25 cellular contexts compared by ENCODE assay signal in the genomic region with DNA sequence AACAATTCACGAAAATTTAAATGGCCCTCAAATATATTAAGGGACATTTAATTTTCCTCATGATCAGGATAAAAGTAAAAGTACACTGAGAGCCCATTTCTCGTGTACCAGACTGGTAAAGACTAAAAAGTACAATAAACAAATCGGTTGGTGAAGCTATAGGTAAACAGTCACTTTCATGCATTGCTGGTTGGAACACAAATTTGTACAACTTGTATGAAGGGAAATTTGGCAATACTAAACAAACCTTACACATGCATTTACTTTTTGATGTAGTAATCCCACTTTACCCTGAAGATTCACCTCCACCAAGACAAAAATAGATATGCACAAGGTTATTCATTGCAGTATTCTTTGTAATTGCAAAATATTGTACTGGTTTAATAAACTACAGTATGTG. TPM values are rescaled to one million over a fixed set of nuclear protein-coding genes. Genes with fewer than 3 reads are reported as not detected.
DNase-seq lines count a peak whose midpoint lies in the region; ATAC-seq, FAIRE-seq and TF ChIP-seq lines count a peak whose summit lies in the region.
"Had no signal": no experiment of that assay in that cellular context is flagged by ENCODE, and none has a peak within 500 bp of the region (broad histone marks: within the 10 kb centered on the region; RNA-seq: fewer than 3 reads in every experiment).

No MANE protein-coding gene starts in this region.

- no peak for TF ChIP-seq CTCF in WTC11 (IDR thresholded peaks at IDR 0.05)
- no peak for TF ChIP-seq CTCF in kidney (IDR thresholded peaks at IDR 0.05; ENCODE audit: borderline replicate concordance, extremely low read depth, insufficient read depth)
- no peak for TF ChIP-seq CTCF in HepG2 (CRISPR knock-in tag; IDR thresholded peaks at IDR 0.05)
- no peak for TF ChIP-seq CTCF in right lobe of liver (IDR thresholded peaks at IDR 0.05)
- no peak for TF ChIP-seq CTCF in GM13976 (IDR thresholded peaks at IDR 0.05; ENCODE audit: borderline replicate concordance, control extremely low read depth, extremely low read depth, insufficient read depth, missing control alignments)
- TF ChIP-seq CTCF in GM20000 (IDR thresholded peaks at IDR 0.05; ENCODE audit: extremely low read depth, missing control alignments): no peak

- H3K27me3 ChIP-seq in HepG2 (ENCODE audit: control insufficient read depth in 1 of 2, insufficient read depth in 2 of 2, low read length in 2 of 2) (no peaks in the 10 kb centered on the region), right lobe of liver (no peaks in the 10 kb centered on the region), GM23248 (replicated peaks; ENCODE audit: insufficient read depth) (no peaks in the 10 kb centered on the region)

- no peaks in the 10 kb centered on the region for H3F3A ChIP-seq in GM23248 (ENCODE audit: insufficient read depth)

- H3K9me2 ChIP-seq in GM23248 (ENCODE audit: insufficient read depth): no peaks in the 10 kb centered on the region

- no peaks in the 10 kb centered on the region for H3K36me3 Mint-ChIP-seq in WTC11
- H3K36me3 Mint-ChIP-seq: CD8-positive, alpha-beta T cell had no signal

- H3K9me3 Mint-ChIP-seq in WTC11: no peaks in the 10 kb centered on the region
- H3K9me3 Mint-ChIP-seq: CD4-positive, alpha-beta T cell; CD8-positive, alpha-beta T cell had no signal

- no peaks in the 10 kb centered on the region for H3K27me3 Mint-ChIP-seq in WTC11 (ENCODE audit: low read depth)
- H3K27me3 Mint-ChIP-seq: CD4-positive, alpha-beta T cell had no signal

- no peaks in the 10 kb centered on the region for H4K20me1 ChIP-seq in HepG2 (ENCODE audit: insufficient read depth, low read length)
- H4K20me1 ChIP-seq in GM23248 (ENCODE audit: insufficient read depth): no peaks in the 10 kb centered on the region
- H4K20me1 ChIP-seq: BLaER1 treated with 17β-estradiol and CSF1 and Interleukin-3, amounts not matched to agents 10 nM and 100 nM had no signal

- intact Hi-C loops in kidney (cut with DNase I): no loop called here
- intact Hi-C loops in HepG2 (cut with micrococcal nuclease; ENCODE audit: unreplicated experiment): no loop called here
- intact Hi-C loops in right lobe of liver (cut with DNase I): no loop called here

- CTCF ChIA-PET in WTC11 (lab: Charles Lee): no interaction called here
- CTCF ChIA-PET in HepG2 (lab: Yijun Ruan, JAX; ENCODE audit: low intra/inter-chr PET ratio, low total read pairs): no interaction called here

- FAIRE-seq in kidney (lab: Jason Lieb, UNC) (peak; percentile 23), HepG2 (lab: Jason Lieb, UNC) (no peak)
- FAIRE-seq: A204.1, GM12878, GM12892 had no signal

- H3K27ac ChIP-seq in kidney (ENCODE audit: low read depth in 2 of 2, low read length in 2 of 2) (no peak overlapping the region), HepG2 (ENCODE audit: extremely low read length, insufficient read depth, low read length) (peak overlapping the region; percentile 56), right lobe of liver (peak overlapping the region in 2 of 3 donors; percentile 21 to 35), GM23248 (no peak overlapping the region)
- H3K27ac ChIP-seq: BLaER1 treated with 17β-estradiol and CSF1 and Interleukin-3, amounts not matched to agents 10 nM and 100 nM; C4-2B had no signal

- H3K9ac ChIP-seq in kidney (ENCODE audit: low read length in 2 of 2) (no peak overlapping the region), HepG2 (ENCODE audit: insufficient read depth, low read depth, low read length) (no peak overlapping the region; the same call in 1 of the 2 replicates), GM23248 (no peak overlapping the region)
- H3K9ac ChIP-seq: BLaER1 treated with 17β-estradiol and CSF1 and Interleukin-3, amounts not matched to agents 10 nM and 100 nM had no signal

- peak overlapping the region; percentile 37; the same call in 1 of the 2 replicates for H3K4me2 ChIP-seq in HepG2 (ENCODE audit: low read depth, low read length)
- no peak overlapping the region for H3K4me2 ChIP-seq in GM23248 (ENCODE audit: unreplicated experiment)
- H3K4me2 ChIP-seq: BLaER1 treated with 17β-estradiol and CSF1 and Interleukin-3, amounts not matched to agents 10 nM and 100 nM had no signal

- no peak for TF ChIP-seq RAD21 in HepG2 (CRISPR knock-in tag; IDR thresholded peaks at IDR 0.05)

- H3K36me3 ChIP-seq in kidney (ENCODE audit: control insufficient read depth in 1 of 2, insufficient read depth in 2 of 2, low read length in 2 of 2) (no peaks in the 10 kb centered on the region), HepG2 (replicated peaks in 1 of 2; ENCODE audit: control insufficient read depth in 1 of 2, insufficient read depth in 2 of 2, low read length in 2 of 2) (no peaks in the 10 kb centered on the region), right lobe of liver (no peaks in the 10 kb centered on the region), GM23248 (ENCODE audit: low read depth) (no peaks in the 10 kb centered on the region)
- H3K36me3 ChIP-seq: BLaER1 treated with 17β-estradiol and CSF1 and Interleukin-3, amounts not matched to agents 10 nM and 100 nM had no signal

- in situ Hi-C loops in HepG2 (cut with HindIII; ENCODE audit: extremely low pct_ligation_motif_present, low pct_unique_long_range_greater_than_20kb): no loop called here
- in situ Hi-C loops in GM13976 (cut with MboI; ENCODE audit: low sequenced_read_pairs, unreplicated experiment): no loop called here
- in situ Hi-C loops in GM23248 (cut with MboI): no loop called here

- H2AFZ ChIP-seq in HepG2 (ENCODE audit: low read length): no peak overlapping the region
- no peak overlapping the region for H2AFZ ChIP-seq in GM23248

- H3K4me3 Mint-ChIP-seq in WTC11: no peak overlapping the region
- H3K4me3 Mint-ChIP-seq: B cell; CD4-positive, alpha-beta T cell; CD8-positive, alpha-beta T cell had no signal

- H3K4me1 Mint-ChIP-seq in WTC11: no peaks in the 10 kb centered on the region
- H3K4me1 Mint-ChIP-seq: B cell had no signal

- WGBS in HepG2 (ENCODE audit: low lambda C conversion rate): 18% methylated on average over 3 of the region's 3 CpGs
- 29% methylated on average over 3 of the region's 3 CpGs for WGBS in right lobe of liver (ENCODE audit: insufficient coverage, low coverage, low lambda C conversion rate, missing lambda C conversion rate)
- 35 to 41% methylated on average over 3 of the region's 3 CpGs for WGBS in GM23248 (ENCODE audit: low coverage in 1 of 2, low lambda C conversion rate in 2 of 2, missing lambda C conversion rate in 2 of 2), 2 experiments

- H3K79me2 ChIP-seq in HepG2 (ENCODE audit: insufficient read depth, low read length) (no peaks in the 10 kb centered on the region), GM23248 (ENCODE audit: insufficient read depth) (no peaks in the 10 kb centered on the region)

- BruUV-seq in HepG2 (replicated peaks; lab: Mats Ljungman, UMichigan): no TSS peak

- H3K9me3 ChIP-seq in kidney (ENCODE audit: control insufficient read depth in 1 of 2, low read length in 2 of 2): no peaks in the 10 kb centered on the region
- no peaks in the 10 kb centered on the region for H3K9me3 ChIP-seq in HepG2 (ENCODE audit: low read length)
- H3K9me3 ChIP-seq in right lobe of liver: no peaks in the 10 kb centered on the region
- H3K9me3 ChIP-seq in GM23248 (ENCODE audit: low read depth): no peaks in the 10 kb centered on the region
- H3K9me3 ChIP-seq: BLaER1 treated with 17β-estradiol and CSF1 and Interleukin-3, amounts not matched to agents 10 nM and 100 nM had no signal

- TF ChIP-seq POLR2A in HepG2 (IDR thresholded peaks at IDR 0.05; ENCODE audit: insufficient read depth in 1 of 2, low read depth in 2 of 2, low read length in 2 of 2) (no peak), right lobe of liver (IDR thresholded peaks at IDR 0.05) (no peak)

- H3K4me3 ChIP-seq in kidney (ENCODE audit: low read length in 2 of 2) (no peak overlapping the region), HepG2 (replicated peaks in 1 of 3; ENCODE audit: insufficient read depth in 1 of 3, low read depth in 2 of 3, low read length in 3 of 3) (peak overlapping the region in 1 of 3 experiments; percentile 21; a peak in 1 of 6 replicates), right lobe of liver (no peak overlapping the region), GM23248 (no peak overlapping the region)
- H3K4me3 ChIP-seq: BLaER1 treated with 17β-estradiol and CSF1 and Interleukin-3, amounts not matched to agents 10 nM and 100 nM; GM12878 had no signal

- POLR2A ChIA-PET in WTC11 (lab: Charles Lee): no interaction called here
- POLR2A ChIA-PET in HepG2 (lab: Yijun Ruan, JAX): interaction anchor here (1.1 to 1.5 kb wide), 2 partner anchors 29 to 32 kb away, joined by 5 read pairs; no protein-coding TSS in a partner anchor

- DNase-seq in WTC11 (ENCODE audit: low spot score) (no peak), kidney (no peak), HepG2 (ENCODE audit: low spot score) (peak; percentile 40), right lobe of liver (no peak), GM13976 (ENCODE audit: low spot score) (no peak), GM20000 (ENCODE audit: low spot score) (no peak), GM23248 (no peak)
- DNase-seq: 8988T; AML-193; CD4-positive, alpha-beta T cell; CD8-positive, alpha-beta T cell; DMS 273 treated with DMSO at 0.1 percent for 48 hours; DMS153; DMS53; DMS79; DND-41; EL; GDM1 had no signal

- TF ChIP-seq EP300 in HepG2 (IDR thresholded peaks at IDR 0.05; ENCODE audit: low read depth in 2 of 2, low read length in 2 of 2) (peak in 1 of 2 experiments; percentile 82; a peak in 2 of 4 replicates), HepG2 (CRISPR knock-in tag; IDR thresholded peaks at IDR 0.05; ENCODE audit: borderline replicate concordance) (no peak)

- H3K4me1 ChIP-seq in kidney (ENCODE audit: control insufficient read depth in 1 of 2, insufficient read depth in 1 of 2, low read depth in 1 of 2, low read length in 2 of 2) (no peaks in the 10 kb centered on the region), HepG2 (ENCODE audit: insufficient read depth, low read length) (peaks cover 38% of the 10 kb centered on the region), right lobe of liver (peaks cover 0 to 4% (median 0%) of the 10 kb centered on the region in 4 donors), GM23248 (ENCODE audit: insufficient read depth) (no peaks in the 10 kb centered on the region)
- H3K4me1 ChIP-seq: BLaER1 treated with 17β-estradiol and CSF1 and Interleukin-3, amounts not matched to agents 10 nM and 100 nM had no signal

- H3K27ac Mint-ChIP-seq in WTC11: no peak overlapping the region
- H3K27ac Mint-ChIP-seq: B cell; CD4-positive, alpha-beta T cell; CD8-positive, alpha-beta T cell had no signal

- ATAC-seq in WTC11 (no peak), HepG2 (peak; percentile 28; the same call in 1 of the 3 replicates), right lobe of liver (peak; percentile 37 to 90 (median 58)), HG03342 (IDR thresholded peaks at IDR 0.05; ENCODE audit: unreplicated experiment) (no peak)
- ATAC-seq: CD8-positive, alpha-beta T cell; GM12878 had no signal

RNA-seq across cellular contexts. Expression of gene MBNL3, which starts 31.4 kb away (rescaled TPM):
- total RNA-seq in WTC11 (2021): 3.4 to 4.0 TPM (median 3.9 TPM) in 3 replicates
- 34.5 TPM for total RNA-seq in kidney
- 3.3 TPM for polyA plus RNA-seq in kidney (ENCODE audit: insufficient read depth, low read depth, low replicate concordance)
- total RNA-seq in HepG2 (2016; rRNA removed; fragmentation: Illumina TruSeq; extraction: Trizol): 155 and 367 TPM in 2 replicates
- 13.3 and 14.6 TPM in 2 replicates for total RNA-seq in HepG2 (2016; cell fraction: cytosol; rRNA removed; fragmentation: Illumina TruSeq; extraction: Trizol; ENCODE audit: low read depth)
- 151 and 343 TPM in 2 replicates for total RNA-seq in HepG2 (2016; cell fraction: insoluble cytoplasmic fraction; rRNA removed; fragmentation: Illumina TruSeq; extraction: Trizol)
- total RNA-seq in HepG2 (2016; cell fraction: membrane; rRNA removed; fragmentation: Illumina TruSeq; extraction: Trizol): 51.3 and 60.6 TPM in 2 replicates
- 147 and 156 TPM in 2 replicates for total RNA-seq in HepG2 (2016; cell fraction: nucleus; rRNA removed; fragmentation: Illumina TruSeq; extraction: Trizol)
- polyA plus RNA-seq in HepG2 (2011; rRNA removed): 184 and 257 TPM in 2 replicates
- polyA plus RNA-seq in HepG2 (2011; cell fraction: cytosol; rRNA removed): 176 and 180 TPM in 2 replicates
- 79.2 and 90.5 TPM in 2 replicates for polyA plus RNA-seq in HepG2 (2011; cell fraction: nucleus; rRNA removed)
- 89.3 and 124 TPM in 2 replicates for polyA plus RNA-seq in HepG2 (2012)
- polyA plus RNA-seq in HepG2 (2016; cell fraction: cytosol; fragmentation: Illumina TruSeq; extraction: Trizol; ENCODE audit: low read depth): 13.4 and 13.7 TPM in 2 replicates
- polyA plus RNA-seq in HepG2 (2016; cell fraction: insoluble cytoplasmic fraction; fragmentation: Illumina TruSeq; extraction: Trizol; ENCODE audit: low read depth): 152 and 158 TPM in 2 replicates
- polyA plus RNA-seq in HepG2 (2016; cell fraction: membrane; fragmentation: Illumina TruSeq; extraction: Trizol; ENCODE audit: low read depth): 28.6 and 30.8 TPM in 2 replicates
- polyA plus RNA-seq in HepG2 (2016; cell fraction: nucleus; fragmentation: Illumina TruSeq; extraction: Trizol; ENCODE audit: insufficient read depth, low read depth): 118 and 129 TPM in 2 replicates
- 456 and 893 TPM in 2 replicates for polyA minus RNA-seq in HepG2 (2011; rRNA and poly(A)+ RNA removed; ENCODE audit: low replicate concordance)
- 213 and 216 TPM in 2 replicates for polyA minus RNA-seq in HepG2 (2011; cell fraction: cytosol; rRNA and poly(A)+ RNA removed)
- polyA minus RNA-seq in HepG2 (2011; cell fraction: nucleus; rRNA and poly(A)+ RNA removed): 149 and 164 TPM in 2 replicates
- 100 to 1,000 TPM in 2 of 6 experiments, 10 to 100 TPM in 4; 53.3 to 164 (median 84.6) TPM for total RNA-seq in right lobe of liver
- 2.4 and 8.7 TPM in 2 replicates for total RNA-seq in GM23248 (2014; rRNA removed; shearing (Covaris generic))
- 0.57 and 0.88 TPM in 2 replicates for polyA plus RNA-seq in GM23248 (2016; fragmentation: Nextera tagmentation; extraction: Ambion mirVana)

Comparison
In these comparisons a context has a peak if more than half of its experiments do, and no peak if none do; other contexts are left out.
1. ATAC-seq: peak in HepG2 (single experiment) and right lobe of liver (4 of 4); none in WTC11 (single experiment) and HG03342 (single experiment).
2. H3K27ac ChIP-seq: peak in HepG2 (single experiment) and right lobe of liver (2 of 3); none in kidney (0 of 2) and GM23248 (single experiment).
3. Of the 50 proteins assayed by ChIP-seq in both HepG2 and WTC11: peak only in HepG2: FOXP4, TCF7 and ZBTB43; only in WTC11: GABPB1; in both: none; in neither: 44; mixed calls (peak in some experiments, not most) for 2.